18 cellular contexts compared by ENCODE assay signal in genomic region chr20:47774081-47774777, GRCh38. TPM values are rescaled to one million over a fixed set of nuclear protein-coding genes. Genes with fewer than 3 reads are reported as not detected.
DNase-seq lines count a peak whose midpoint lies in the region; ATAC-seq, FAIRE-seq and TF ChIP-seq lines count a peak whose summit lies in the region.
"Had no signal": no experiment of that assay in that cellular context is flagged by ENCODE, and none has a peak within 500 bp of the region (broad histone marks: within the 10 kb centered on the region; RNA-seq: fewer than 3 reads in every experiment).

No MANE protein-coding gene starts in this region.

- DNase-seq in NCI-H2107 treated with DMSO at 0.1 percent for 48 hours (lab: John Stamatoyannopoulos, UW; ENCODE audit: unreplicated experiment) (peak; percentile 46), NCI-H2107 (lab: John Stamatoyannopoulos, UW) (no peak), mucosa of gallbladder (ENCODE audit: low spot score) (peak; percentile 25), thyroid gland (peak in 1 of 2 donors; percentile 13), Ammon's horn (ENCODE audit: low spot score) (no peak), frontal cortex (ENCODE audit: low spot score in 2 of 2) (no peak)
- DNase-seq: 8988T, DMS153, NCI-H226, right lobe of liver, substantia nigra, T-helper 9 cell had no signal

- no peak for ATAC-seq in HG03108 (IDR thresholded peaks at IDR 0.05; ENCODE audit: unreplicated experiment)
- ATAC-seq: Panc1 had no signal

- H3K4me3 Mint-ChIP-seq in dendritic cell treated with granulocyte-macrophage colony-stimulating factor and Interleukin-4, amounts not matched to agents 40 ng/mL and 50 ng/mL, for 4 days = peak overlapping the region; percentile 6
- H3K4me3 Mint-ChIP-seq: mesothelial cell of epicardium had no signal

- peak overlapping the region in 2 of 3 donors; percentile 35 to 49 for H3K27ac ChIP-seq in thyroid gland
- H3K27ac ChIP-seq: KMS-11, right lobe of liver had no signal

- TF ChIP-seq CTCF in thyroid gland (IDR thresholded peaks at IDR 0.05) = no peak

- intact Hi-C loops in dendritic cell treated with granulocyte-macrophage colony-stimulating factor and Interleukin-4, amounts not matched to agents 40 ng/mL and 50 ng/mL, for 4 days (cut with micrococcal nuclease) = no loop called here
- intact Hi-C loops in thyroid gland (cut with DNase I) = no loop called here

- no peaks in the 10 kb centered on the region for H3K36me3 ChIP-seq in thyroid gland
- H3K36me3 ChIP-seq: right lobe of liver had no signal

- peaks cover 98% of the 10 kb centered on the region for H3K4me1 Mint-ChIP-seq in dendritic cell treated with granulocyte-macrophage colony-stimulating factor and Interleukin-4, amounts not matched to agents 40 ng/mL and 50 ng/mL, for 4 days (ENCODE audit: low read depth)

- no peaks in the 10 kb centered on the region for H3K9me3 ChIP-seq in thyroid gland

- peak overlapping the region; percentile 76 for H3K27ac Mint-ChIP-seq in dendritic cell treated with granulocyte-macrophage colony-stimulating factor and Interleukin-4, amounts not matched to agents 40 ng/mL and 50 ng/mL, for 4 days
- H3K27ac Mint-ChIP-seq: mesothelial cell of epicardium had no signal

- no peaks in the 10 kb centered on the region for H3K9me3 Mint-ChIP-seq in dendritic cell treated with granulocyte-macrophage colony-stimulating factor and Interleukin-4, amounts not matched to agents 40 ng/mL and 50 ng/mL, for 4 days

- peaks cover 6 to 20% of the 10 kb centered on the region in 2 donors for H3K4me1 ChIP-seq in thyroid gland

- WGBS in thyroid gland, 2 donors = 41 to 51% methylated on average over 14 of the region's 14 CpGs

- H3K4me3 ChIP-seq in thyroid gland (replicated peaks in 1 of 3) = no peak overlapping the region
- H3K4me3 ChIP-seq: right lobe of liver had no signal

- FAIRE-seq in frontal cortex (lab: Jason Lieb, UNC) = no peak
- FAIRE-seq: bronchial epithelial cell had no signal

- H3K27me3 Mint-ChIP-seq in dendritic cell treated with granulocyte-macrophage colony-stimulating factor and Interleukin-4, amounts not matched to agents 40 ng/mL and 50 ng/mL, for 4 days = no peaks in the 10 kb centered on the region

- no peak for TF ChIP-seq POLR2A in thyroid gland (IDR thresholded peaks at IDR 0.05)

- no peaks in the 10 kb centered on the region for H3K27me3 ChIP-seq in thyroid gland
- H3K27me3 ChIP-seq: right lobe of liver had no signal

- peaks cover 82% of the 10 kb centered on the region for H3K36me3 Mint-ChIP-seq in dendritic cell treated with granulocyte-macrophage colony-stimulating factor and Interleukin-4, amounts not matched to agents 40 ng/mL and 50 ng/mL, for 4 days (ENCODE audit: low read depth)

RNA-seq across cellular contexts. Expression of gene SULF2, which starts 11.1 kb away (rescaled TPM):
- total RNA-seq in mucosa of gallbladder (74.8 TPM), thyroid gland (10 to 100 TPM; 39.4 to 90.6 (median 55.4) TPM), frontal cortex (18.8 TPM)

Comparison
In these comparisons a context has a peak if more than half of its experiments do, and no peak if none do; other contexts are left out.
1. DNase-seq: peak in NCI-H2107 treated with DMSO at 0.1 percent for 48 hours (single experiment) and mucosa of gallbladder (single experiment); none in NCI-H2107 (single experiment), Ammon's horn (single experiment) and frontal cortex (0 of 2).